In the genomic region with DNA sequence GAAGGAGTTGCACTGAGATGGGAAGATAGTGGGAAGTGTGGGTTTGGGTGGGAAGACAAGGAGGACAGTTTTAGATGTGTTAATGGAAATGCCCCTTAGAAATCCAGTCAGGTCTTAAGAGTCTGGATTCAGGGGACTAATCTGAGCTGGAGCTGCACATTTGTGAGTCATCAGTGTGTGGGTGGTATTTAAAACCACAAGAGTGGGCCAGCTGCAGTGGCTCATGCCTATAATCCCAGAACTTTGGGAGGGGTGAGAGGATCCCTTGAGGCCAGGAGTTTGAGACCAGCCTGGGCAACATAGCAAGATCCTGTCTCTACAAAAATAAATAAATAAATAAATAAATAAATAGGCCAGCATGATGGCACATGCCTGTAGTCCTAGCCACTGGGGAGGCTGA, we compare ENCODE assay signal across 1 cellular context.
A peak's percentile ranks its signal among the peaks of the same experiment; 100 is the strongest.
TF ChIP-seq lines count a peak whose summit lies in the region.

No MANE protein-coding gene starts in this region.

TF ChIP-seq in HEK293, 187 proteins besides CTCF, POLR2A, EP300 and RAD21 (continued from another document):
- TF ChIP-seq, protein P1, sequence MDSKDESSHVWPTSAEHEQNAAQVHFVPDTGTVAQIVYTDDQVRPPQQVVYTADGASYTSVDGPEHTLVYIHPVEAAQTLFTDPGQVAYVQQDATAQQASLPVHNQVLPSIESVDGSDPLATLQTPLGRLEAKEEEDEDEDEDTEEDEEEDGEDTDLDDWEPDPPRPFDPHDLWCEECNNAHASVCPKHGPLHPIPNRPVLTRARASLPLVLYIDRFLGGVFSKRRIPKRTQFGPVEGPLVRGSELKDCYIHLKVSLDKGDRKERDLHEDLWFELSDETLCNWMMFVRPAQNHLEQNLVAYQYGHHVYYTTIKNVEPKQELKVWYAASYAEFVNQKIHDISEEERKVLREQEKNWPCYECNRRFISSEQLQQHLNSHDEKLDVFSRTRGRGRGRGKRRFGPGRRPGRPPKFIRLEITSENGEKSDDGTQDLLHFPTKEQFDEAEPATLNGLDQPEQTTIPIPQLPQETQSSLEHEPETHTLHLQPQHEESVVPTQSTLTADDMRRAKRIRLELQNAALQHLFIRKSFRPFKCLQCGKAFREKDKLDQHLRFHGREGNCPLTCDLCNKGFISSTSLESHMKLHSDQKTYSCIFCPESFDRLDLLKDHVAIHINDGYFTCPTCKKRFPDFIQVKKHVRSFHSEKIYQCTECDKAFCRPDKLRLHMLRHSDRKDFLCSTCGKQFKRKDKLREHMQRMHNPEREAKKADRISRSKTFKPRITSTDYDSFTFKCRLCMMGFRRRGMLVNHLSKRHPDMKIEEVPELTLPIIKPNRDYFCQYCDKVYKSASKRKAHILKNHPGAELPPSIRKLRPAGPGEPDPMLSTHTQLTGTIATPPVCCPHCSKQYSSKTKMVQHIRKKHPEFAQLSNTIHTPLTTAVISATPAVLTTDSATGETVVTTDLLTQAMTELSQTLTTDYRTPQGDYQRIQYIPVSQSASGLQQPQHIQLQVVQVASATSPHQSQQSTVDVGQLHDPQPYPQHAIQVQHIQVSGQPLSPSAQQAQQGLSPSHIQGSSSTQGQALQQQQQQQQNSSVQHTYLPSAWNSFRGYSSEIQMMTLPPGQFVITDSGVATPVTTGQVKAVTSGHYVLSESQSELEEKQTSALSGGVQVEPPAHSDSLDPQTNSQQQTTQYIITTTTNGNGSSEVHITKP (tag by site-specific recombination; IDR thresholded peaks at IDR 0.05): 0 out of 2 replicates have a peak, but pooled peaks have one; percentile 21
- TF ChIP-seq MEIS1 (CRISPR knock-in tag; IDR thresholded peaks at IDR 0.05; ENCODE audit: borderline replicate concordance) (no peak), ZFP41 (tag by site-specific recombination; IDR thresholded peaks at IDR 0.05; ENCODE audit: borderline replicate concordance) (no peak), ZNF121 (tag by site-specific recombination; IDR thresholded peaks at IDR 0.05) (peak; percentile 77), MYNN (tag by site-specific recombination; IDR thresholded peaks at IDR 0.05; ENCODE audit: borderline replicate concordance) (no peak), ZNF521 (tag by site-specific recombination; IDR thresholded peaks at IDR 0.05) (no peak), ZFHX2 (tag by site-specific recombination; conservative IDR thresholded peaks at IDR 0.05) (peak; percentile 95), ZNF600 (tag by site-specific recombination; IDR thresholded peaks at IDR 0.05) (0 out of 2 replicates have a peak, but pooled peaks have one; percentile 38), ZNF202 (tag by site-specific recombination; IDR thresholded peaks at IDR 0.05; ENCODE audit: borderline replicate concordance) (no peak)
- TF ChIP-seq, protein P2, sequence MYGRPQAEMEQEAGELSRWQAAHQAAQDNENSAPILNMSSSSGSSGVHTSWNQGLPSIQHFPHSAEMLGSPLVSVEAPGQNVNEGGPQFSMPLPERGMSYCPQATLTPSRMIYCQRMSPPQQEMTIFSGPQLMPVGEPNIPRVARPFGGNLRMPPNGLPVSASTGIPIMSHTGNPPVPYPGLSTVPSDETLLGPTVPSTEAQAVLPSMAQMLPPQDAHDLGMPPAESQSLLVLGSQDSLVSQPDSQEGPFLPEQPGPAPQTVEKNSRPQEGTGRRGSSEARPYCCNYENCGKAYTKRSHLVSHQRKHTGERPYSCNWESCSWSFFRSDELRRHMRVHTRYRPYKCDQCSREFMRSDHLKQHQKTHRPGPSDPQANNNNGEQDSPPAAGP (tag by site-specific recombination; IDR thresholded peaks at IDR 0.05): peak; percentile 55; the same call in 1 of the 2 replicates
- TF ChIP-seq, protein P3, sequence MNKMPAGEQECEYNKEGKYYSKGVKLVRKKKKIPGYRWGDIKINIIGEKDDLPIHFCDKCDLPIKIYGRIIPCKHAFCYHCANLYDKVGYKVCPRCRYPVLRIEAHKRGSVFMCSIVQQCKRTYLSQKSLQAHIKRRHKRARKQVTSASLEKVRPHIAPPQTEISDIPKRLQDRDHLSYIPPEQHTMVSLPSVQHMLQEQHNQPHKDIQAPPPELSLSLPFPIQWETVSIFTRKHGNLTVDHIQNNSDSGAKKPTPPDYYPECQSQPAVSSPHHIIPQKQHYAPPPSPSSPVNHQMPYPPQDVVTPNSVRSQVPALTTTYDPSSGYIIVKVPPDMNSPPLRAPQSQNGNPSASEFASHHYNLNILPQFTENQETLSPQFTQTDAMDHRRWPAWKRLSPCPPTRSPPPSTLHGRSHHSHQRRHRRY (tag by site-specific recombination; IDR thresholded peaks at IDR 0.05): no peak
TF ChIP-seq in HEK293: peak in this region for 13.
